Comparison of ENCODE assay signal across 1 cellular context in genomic region chr6:134229520-134229919, GRCh38.
TF ChIP-seq lines count a peak whose summit lies in the region.

No MANE protein-coding gene starts in this region.

TF ChIP-seq in WTC11, 78 proteins besides CTCF, POLR2A, EP300 and RAD21:
- TF ChIP-seq ATF2 (CRISPR knock-in tag; IDR thresholded peaks at IDR 0.05; ENCODE audit: borderline replicate concordance, low read depth) (no peak), STAT6 (CRISPR knock-in tag; conservative IDR thresholded peaks at IDR 0.05; ENCODE audit: low read depth) (no peak), E2F4 (CRISPR knock-in tag; IDR thresholded peaks at IDR 0.05; ENCODE audit: borderline replicate concordance, low read depth) (no peak), CDX4 (CRISPR knock-in tag; IDR thresholded peaks at IDR 0.05; ENCODE audit: borderline replicate concordance) (no peak), ZNF671 (CRISPR knock-in tag; IDR thresholded peaks at IDR 0.05) (no peak), JAZF1 (CRISPR knock-in tag; IDR thresholded peaks at IDR 0.05) (no peak), NFE2L1 (CRISPR knock-in tag; IDR thresholded peaks at IDR 0.05) (no peak), ZNF138 (CRISPR knock-in tag; conservative IDR thresholded peaks at IDR 0.05) (no peak), SP1 (CRISPR knock-in tag; conservative IDR thresholded peaks at IDR 0.05) (no peak), CREB1 (CRISPR knock-in tag; IDR thresholded peaks at IDR 0.05) (no peak)
